1 cellular context compared by ENCODE assay signal in the genomic region with DNA sequence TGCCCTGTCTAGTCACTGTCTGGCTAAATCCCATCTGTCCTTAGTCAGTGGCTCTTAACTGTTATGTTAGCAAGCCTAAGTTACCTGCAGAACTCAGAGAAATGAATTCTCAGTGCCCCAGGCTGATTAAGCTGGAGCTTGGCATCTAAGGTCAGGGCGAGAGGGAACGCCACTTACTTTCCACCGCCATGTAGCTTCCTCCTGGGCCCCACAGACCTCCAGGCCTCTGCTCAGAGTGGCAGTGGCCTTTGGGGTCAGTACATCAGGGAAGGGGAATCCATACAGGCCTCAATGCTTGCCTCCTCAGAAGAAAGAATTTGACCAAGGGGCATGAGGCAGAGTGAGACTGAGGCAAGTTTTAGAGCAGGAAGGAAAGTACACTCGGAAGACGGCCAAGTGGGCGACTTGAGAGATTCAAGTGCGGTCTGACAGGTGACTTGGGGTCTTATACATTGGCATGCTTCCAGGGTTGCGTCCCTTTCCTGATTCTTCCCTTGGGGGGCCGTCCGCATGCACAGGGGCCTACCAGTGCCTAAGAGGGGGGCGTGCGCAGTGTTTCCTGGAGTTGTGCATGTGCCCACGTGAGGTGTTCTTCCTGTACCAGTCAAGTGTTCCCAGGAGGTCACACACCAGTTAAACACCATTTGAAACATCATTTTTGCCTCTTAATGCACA.
TF ChIP-seq lines count a peak whose summit lies in the region.

No MANE protein-coding gene starts in this region.

TF ChIP-seq in HCT116, 20 proteins besides CTCF, POLR2A, EP300 and RAD21:
- TF ChIP-seq ZBTB33 (IDR thresholded peaks at IDR 0.05; ENCODE audit: extremely low read depth, insufficient replicate concordance, low read length) (no peak), REST (IDR thresholded peaks at IDR 0.05; ENCODE audit: low read depth) (no peak), EZH2phosphoT487 (IDR thresholded peaks at IDR 0.05; ENCODE audit: borderline replicate concordance) (no peak), ELF1 (IDR thresholded peaks at IDR 0.05; ENCODE audit: borderline replicate concordance, low read depth) (no peak), ZFX (IDR thresholded peaks at IDR 0.05) (no peak), TCF7L2 (IDR thresholded peaks at IDR 0.05; ENCODE audit: borderline replicate concordance, extremely low read depth, insufficient read depth, insufficient read length) (no peak), JUND (IDR thresholded peaks at IDR 0.05) (no peak), POLR2AphosphoS5 (IDR thresholded peaks at IDR 0.05; ENCODE audit: low read depth, low read length) (no peak), MAX (IDR thresholded peaks at IDR 0.05) (no peak), SP1 (IDR thresholded peaks at IDR 0.05; ENCODE audit: low read depth) (no peak), EGR1 (IDR thresholded peaks at IDR 0.05; ENCODE audit: low read depth) (no peak), YY1 (IDR thresholded peaks at IDR 0.05; ENCODE audit: extremely low read depth, insufficient replicate concordance, low read depth, low read length) (no peak), CBX3 (IDR thresholded peaks at IDR 0.05; ENCODE audit: low read depth) (no peak), EZH2 (IDR thresholded peaks at IDR 0.05) (no peak), CEBPB (IDR thresholded peaks at IDR 0.05; ENCODE audit: low read depth) (no peak)
- TF ChIP-seq, protein P1, sequence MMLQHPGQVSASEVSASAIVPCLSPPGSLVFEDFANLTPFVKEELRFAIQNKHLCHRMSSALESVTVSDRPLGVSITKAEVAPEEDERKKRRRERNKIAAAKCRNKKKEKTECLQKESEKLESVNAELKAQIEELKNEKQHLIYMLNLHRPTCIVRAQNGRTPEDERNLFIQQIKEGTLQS (IDR thresholded peaks at IDR 0.05), result no peak
